Comparison of ENCODE assay signal across 26 cellular contexts in the genomic region with DNA sequence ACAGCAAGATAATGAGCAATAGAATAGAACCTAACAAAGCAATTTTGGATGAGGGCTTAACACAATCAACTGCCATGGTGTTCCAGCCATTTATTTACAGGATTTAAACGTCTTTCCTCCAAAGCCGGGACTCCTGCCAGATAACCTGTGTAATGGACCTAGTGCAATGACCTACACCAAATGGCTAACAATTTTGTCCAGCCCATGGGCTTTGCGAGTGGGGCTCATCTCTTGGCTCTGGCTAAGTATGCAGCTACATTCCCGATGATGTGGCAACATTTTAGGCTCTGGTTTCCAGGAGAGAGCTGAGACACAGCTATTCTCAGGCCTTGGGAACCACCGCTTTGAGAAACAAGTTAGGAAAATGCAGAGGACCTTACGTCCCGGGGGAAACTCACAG.
"Had no signal": no experiment of that assay in that cellular context is flagged by ENCODE, and none has a peak within 500 bp of the region (broad histone marks: within the 10 kb centered on the region; RNA-seq: fewer than 3 reads in every experiment).

No MANE protein-coding gene starts in this region.

- H3K27ac ChIP-seq: brain microvascular endothelial cell, esophagus muscularis mucosa, foreskin keratinocyte, heart left ventricle, left ventricle myocardium inferior, ovary, stomach, tibial nerve had no signal

- H3K27me3 Mint-ChIP-seq: activated CD4-positive, alpha-beta memory T cell treated with anti-CD3 and anti-CD28 coated beads for 36 hours; activated CD4-positive, alpha-beta T cell treated with anti-CD3 and anti-CD28 coated beads, Interleukin-2, amount 10 ng/mL, durations not matched to agents 24 days and 14 days; activated naive CD4-positive, alpha-beta T cell treated with anti-CD3 and anti-CD28 coated beads, Interleukin-2, amount 10 ng/mL, durations not matched to agents 7 days and 5 days; progenitor cell of endocrine pancreas; stimulated activated naive B cell treated with anti-CD40 and anti-IgM and Interleukin-4, amounts not matched to agents 10 μg/mL and 1 μg/mL and 100 μg/mL, for 72 hours had no signal

- H3K36me3 Mint-ChIP-seq: activated CD4-positive, alpha-beta memory T cell treated with anti-CD3 and anti-CD28 coated beads for 36 hours; activated naive CD4-positive, alpha-beta T cell treated with anti-CD3 and anti-CD28 coated beads, Interleukin-2, amount 10 ng/mL, durations not matched to agents 7 days and 5 days; immature natural killer cell; stimulated activated naive B cell treated with anti-CD40 and anti-IgM and Interleukin-4, amounts not matched to agents 10 μg/mL and 1 μg/mL and 100 μg/mL, for 72 hours had no signal

- H3K27me3 ChIP-seq: brain microvascular endothelial cell, esophagus muscularis mucosa, foreskin keratinocyte, heart left ventricle, ovary, tibial nerve had no signal

- H3K4me1 ChIP-seq: foreskin keratinocyte, heart left ventricle, left ventricle myocardium inferior, stomach, tibial nerve had no signal

- H3K4me3 ChIP-seq: esophagus muscularis mucosa, heart left ventricle, left ventricle myocardium inferior, mucosa of descending colon, ovary, stomach, tibial nerve had no signal

- H3K4me1 Mint-ChIP-seq: activated CD4-positive, alpha-beta T cell treated with anti-CD3 and anti-CD28 coated beads, Interleukin-2, amount 10 ng/mL, durations not matched to agents 24 days and 14 days; activated naive CD4-positive, alpha-beta T cell treated with anti-CD3 and anti-CD28 coated beads, Interleukin-2, amount 10 ng/mL, durations not matched to agents 7 days and 5 days; immature natural killer cell; nephron; stimulated activated naive B cell treated with anti-CD40 and anti-IgM and Interleukin-4, amounts not matched to agents 10 μg/mL and 1 μg/mL and 100 μg/mL, for 72 hours had no signal

- H3K9me3 ChIP-seq: esophagus muscularis mucosa, heart left ventricle, left ventricle myocardium inferior, mucosa of descending colon, ovary, stomach, tibial nerve had no signal

- H3K9me3 Mint-ChIP-seq: activated CD4-positive, alpha-beta memory T cell treated with anti-CD3 and anti-CD28 coated beads for 36 hours; activated CD4-positive, alpha-beta T cell treated with anti-CD3 and anti-CD28 coated beads, Interleukin-2, amount 10 ng/mL, durations not matched to agents 24 days and 14 days; activated naive CD4-positive, alpha-beta T cell treated with anti-CD3 and anti-CD28 coated beads, Interleukin-2, amount 10 ng/mL, durations not matched to agents 7 days and 5 days; activated T-helper 1 cell treated with anti-CD3 and anti-CD28 coated beads, Interleukin-12 subunit alpha, Interleukin-12 subunit beta, Interleukin-2, Interleukin-4 antibody, amounts not matched to agents 30 ng/mL and 10 ng/mL and 1 ng/mL, durations not matched to agents 14 hours and 24 hours and 36 hours; stimulated activated naive B cell treated with anti-CD40 and anti-IgM and Interleukin-4, amounts not matched to agents 10 μg/mL and 1 μg/mL and 100 μg/mL, for 72 hours had no signal

- DNase-seq: activated CD4-positive, alpha-beta memory T cell treated with anti-CD3 and anti-CD28 coated beads for 36 hours; activated CD4-positive, alpha-beta T cell treated with anti-CD3 and anti-CD28 coated beads, Interleukin-2, amount 10 ng/mL, durations not matched to agents 24 days and 14 days; activated CD4-positive, CD25-positive, alpha-beta regulatory T cell treated with anti-CD3 and anti-CD28 coated beads, Interleukin-2, amount 50 U/mL, for 72 hours; activated CD8-positive, alpha-beta memory T cell treated with anti-CD3 and anti-CD28 coated beads, Interleukin-2, amount 50 U/mL, for 4 hours; activated gamma-delta T cell; activated naive CD4-positive, alpha-beta T cell treated with anti-CD3 and anti-CD28 coated beads, Interleukin-2, amount 10 ng/mL, durations not matched to agents 7 days and 5 days; activated T-cell treated with anti-CD3 and anti-CD28 coated beads, Interleukin-2, amount 50 U/mL, for 1 hour; amniotic stem cell; brain microvascular endothelial cell; foreskin keratinocyte; heart left ventricle; hypothalamus; immature natural killer cell; left ventricle myocardium inferior; mucosa of descending colon; ovary; stimulated activated CD4-positive, alpha-beta T cell treated with anti-CD3 and anti-CD28 coated beads, Interleukin-15, amount 100 ng/mL, for 24 hours; stimulated activated CD4-positive, alpha-beta T cell treated with anti-CD3 and anti-CD28 coated beads, Interleukin-2, amount 100 ng/mL, for 24 hours; stimulated activated naive B cell treated with anti-CD40 and anti-IgM and Interleukin-4, amounts not matched to agents 10 μg/mL and 1 μg/mL and 100 μg/mL, for 72 hours; stomach; T-helper 2 cell had no signal

- H3K36me3 ChIP-seq: brain microvascular endothelial cell, esophagus muscularis mucosa, heart left ventricle, left ventricle myocardium inferior, ovary, stomach, tibial nerve had no signal

- ATAC-seq: foreskin keratinocyte; heart left ventricle; mucosa of descending colon; stimulated activated naive B cell treated with anti-CD40 and anti-IgM and Interleukin-4, amounts not matched to agents 10 μg/mL and 1 μg/mL and 100 μg/mL, for 72 hours had no signal

- H3K4me3 Mint-ChIP-seq: activated CD4-positive, alpha-beta memory T cell treated with anti-CD3 and anti-CD28 coated beads for 36 hours; activated CD4-positive, alpha-beta T cell treated with anti-CD3 and anti-CD28 coated beads, Interleukin-2, amount 10 ng/mL, durations not matched to agents 24 days and 14 days; activated naive CD4-positive, alpha-beta T cell treated with anti-CD3 and anti-CD28 coated beads, Interleukin-2, amount 10 ng/mL, durations not matched to agents 7 days and 5 days; activated T-helper 1 cell treated with anti-CD3 and anti-CD28 coated beads, Interleukin-12 subunit alpha, Interleukin-12 subunit beta, Interleukin-2, Interleukin-4 antibody, amounts not matched to agents 30 ng/mL and 10 ng/mL and 1 ng/mL, durations not matched to agents 14 hours and 24 hours and 36 hours; immature natural killer cell; nephron; stimulated activated naive B cell treated with anti-CD40 and anti-IgM and Interleukin-4, amounts not matched to agents 10 μg/mL and 1 μg/mL and 100 μg/mL, for 72 hours had no signal

- H3K27ac Mint-ChIP-seq: activated CD4-positive, alpha-beta memory T cell treated with anti-CD3 and anti-CD28 coated beads for 36 hours; activated CD4-positive, alpha-beta T cell treated with anti-CD3 and anti-CD28 coated beads, Interleukin-2, amount 10 ng/mL, durations not matched to agents 24 days and 14 days; activated naive CD4-positive, alpha-beta T cell treated with anti-CD3 and anti-CD28 coated beads, Interleukin-2, amount 10 ng/mL, durations not matched to agents 7 days and 5 days; activated T-helper 1 cell treated with anti-CD3 and anti-CD28 coated beads, Interleukin-12 subunit alpha, Interleukin-12 subunit beta, Interleukin-2, Interleukin-4 antibody, amounts not matched to agents 30 ng/mL and 10 ng/mL and 1 ng/mL, durations not matched to agents 14 hours and 24 hours and 36 hours; immature natural killer cell; nephron; progenitor cell of endocrine pancreas; stimulated activated naive B cell treated with anti-CD40 and anti-IgM and Interleukin-4, amounts not matched to agents 10 μg/mL and 1 μg/mL and 100 μg/mL, for 72 hours had no signal
